Comparison of ENCODE assay signal across 22 cellular contexts in genomic region chr2:112173646-112174319, GRCh38. TPM values are rescaled to one million over a fixed set of nuclear protein-coding genes. Genes with fewer than 3 reads are reported as not detected.
DNase-seq lines count a peak whose midpoint lies in the region; ATAC-seq and TF ChIP-seq lines count a peak whose summit lies in the region.
"Had no signal": no experiment of that assay in that cellular context is flagged by ENCODE, and none has a peak within 500 bp of the region (broad histone marks: within the 10 kb centered on the region; RNA-seq: fewer than 3 reads in every experiment).

No MANE protein-coding gene starts in this region.

- TF ChIP-seq CTCF in smooth muscle cell (IDR thresholded peaks at IDR 0.05; ENCODE audit: borderline replicate concordance, insufficient read depth, poor library complexity, severe bottlenecking), result no peak

- peaks cover 8% of the 10 kb centered on the region for H3K4me1 ChIP-seq in CD4-positive, alpha-beta memory T cell (ENCODE audit: insufficient read depth, low read length)
- H3K4me1 ChIP-seq in smooth muscle cell (ENCODE audit: low read depth), result no peaks in the 10 kb centered on the region
- H3K4me1 ChIP-seq: heart left ventricle, vagina had no signal

- DNase-seq in activated T-cell treated with anti-CD3 and anti-CD28 coated beads, Interleukin-2, amount 50 U/mL, for 24 hours, result no peak
- DNase-seq in activated T-cell treated with anti-CD3 and anti-CD28 coated beads, Interleukin-2, amount 50 U/mL, for 48 hours, result no peak
- DNase-seq in CD4-positive, alpha-beta memory T cell, result no peak
- no peak for DNase-seq in T-cell
- peak; percentile 95 for DNase-seq in kidney tubule cell (ENCODE audit: low spot score)
- no peak for DNase-seq in EL
- DNase-seq in smooth muscle cell (lab: John Stamatoyannopoulos, UW; ENCODE audit: unreplicated experiment), result no peak
- DNase-seq: activated CD8-positive, alpha-beta memory T cell treated with anti-CD3 and anti-CD28 coated beads, Interleukin-2, amount 10 ng/mL, durations not matched to agents 7 days and 5 days; endodermal cell; heart left ventricle; Karpas-422; mammary epithelial cell; naive thymus-derived CD8-positive, alpha-beta T cell; NCI-H1105 treated with DMSO at 0.1 percent for 48 hours; NCI-H69; PC-9; stimulated activated CD4-positive, alpha-beta T cell treated with anti-CD3 and anti-CD28 coated beads, Interleukin-4, amount 100 ng/mL, for 4 hours had no signal

- no peak overlapping the region for H3K27ac ChIP-seq in CD4-positive, alpha-beta memory T cell (ENCODE audit: low read depth, low read length)
- no peak overlapping the region for H3K27ac ChIP-seq in smooth muscle cell (ENCODE audit: low read depth)
- H3K27ac ChIP-seq: heart left ventricle, PC-9, skin epidermis, vagina, VCaP had no signal

- peaks cover 28% of the 10 kb centered on the region for H3K4me1 Mint-ChIP-seq in activated T-cell treated with anti-CD3 and anti-CD28 coated beads, Interleukin-2, amount 50 U/mL, for 24 hours (ENCODE audit: low read depth)
- H3K4me1 Mint-ChIP-seq in CD4-positive, alpha-beta memory T cell, result peaks cover 9 to 22% (median 17%) of the 10 kb centered on the region in 4 donors
- peaks cover 16 to 25% (median 21%) of the 10 kb centered on the region in 3 donors for H3K4me1 Mint-ChIP-seq in T-cell
- H3K4me1 Mint-ChIP-seq: endodermal cell had no signal

- no peaks in the 10 kb centered on the region for H3K79me2 ChIP-seq in smooth muscle cell (ENCODE audit: low read depth)

- no peaks in the 10 kb centered on the region for H4K20me1 ChIP-seq in smooth muscle cell (ENCODE audit: low read depth)

- no peaks in the 10 kb centered on the region for H3K9me3 Mint-ChIP-seq in activated T-cell treated with anti-CD3 and anti-CD28 coated beads, Interleukin-2, amount 50 U/mL, for 24 hours
- H3K9me3 Mint-ChIP-seq in CD4-positive, alpha-beta memory T cell, result no peaks in the 10 kb centered on the region
- H3K9me3 Mint-ChIP-seq in T-cell, result no peaks in the 10 kb centered on the region
- H3K9me3 Mint-ChIP-seq: endodermal cell; naive thymus-derived CD8-positive, alpha-beta T cell had no signal

- no peak overlapping the region for H2AFZ ChIP-seq in smooth muscle cell (ENCODE audit: low read depth)
- H2AFZ ChIP-seq: PC-9 had no signal

- intact Hi-C loops in CD4-positive, alpha-beta memory T cell (cut with micrococcal nuclease), result loop anchor here (2.0 kb wide), 1 partner anchor 17 kb away; no protein-coding TSS in a partner anchor

- H3K4me3 Mint-ChIP-seq in activated T-cell treated with anti-CD3 and anti-CD28 coated beads, Interleukin-2, amount 50 U/mL, for 24 hours, result no peak overlapping the region
- peak overlapping the region in 7 of 8 donors; percentile 15 to 71 (median 51) for H3K4me3 Mint-ChIP-seq in CD4-positive, alpha-beta memory T cell
- H3K4me3 Mint-ChIP-seq in T-cell, result peak overlapping the region in 1 of 3 donors; percentile 15
- H3K4me3 Mint-ChIP-seq: activated CD8-positive, alpha-beta memory T cell treated with anti-CD3 and anti-CD28 coated beads, Interleukin-2, amount 10 ng/mL, durations not matched to agents 7 days and 5 days; activated naive CD8-positive, alpha-beta T cell; endodermal cell; naive thymus-derived CD8-positive, alpha-beta T cell had no signal

- CTCF ChIA-PET in CD4-positive, alpha-beta memory T cell (lab: Charles Lee; ENCODE audit: partially characterized antibody), result interaction anchor here (1.6 to 2.0 kb wide), 2 partner anchors 8 to 9 kb away, joined by 3 to 7 read pairs; no protein-coding TSS in a partner anchor
- CTCF ChIA-PET in T-cell (lab: Charles Lee), result interaction anchor here in 1 of 2 donors (0.5 kb wide), 1 partner anchor 186 kb away, joined by 4 read pairs; no protein-coding TSS in a partner anchor

- H3K27me3 ChIP-seq in CD4-positive, alpha-beta memory T cell (ENCODE audit: insufficient read depth, low read length), result no peaks in the 10 kb centered on the region
- peaks cover 5% of the 10 kb centered on the region for H3K27me3 ChIP-seq in smooth muscle cell (ENCODE audit: low read depth)
- H3K27me3 ChIP-seq: vagina had no signal

- H3K36me3 Mint-ChIP-seq in activated T-cell treated with anti-CD3 and anti-CD28 coated beads, Interleukin-2, amount 50 U/mL, for 24 hours (ENCODE audit: low read depth), result no peaks in the 10 kb centered on the region
- H3K36me3 Mint-ChIP-seq in CD4-positive, alpha-beta memory T cell, result no peaks in the 10 kb centered on the region
- H3K36me3 Mint-ChIP-seq in T-cell, result peaks cover 3% of the 10 kb centered on the region
- H3K36me3 Mint-ChIP-seq: activated CD8-positive, alpha-beta memory T cell treated with anti-CD3 and anti-CD28 coated beads, Interleukin-2, amount 10 ng/mL, durations not matched to agents 7 days and 5 days; naive thymus-derived CD8-positive, alpha-beta T cell had no signal

- no peaks in the 10 kb centered on the region for H3F3A ChIP-seq in smooth muscle cell (ENCODE audit: low read depth)

- POLR2A ChIA-PET in CD4-positive, alpha-beta memory T cell (lab: Charles Lee; ENCODE audit: partially characterized antibody), result interaction anchor here (1.1 to 2.4 kb wide), 4 partner anchors 8 to 81 kb away, joined by 3 to 14 read pairs (median 6); partner anchors contain the start of gene ZC3H8
- POLR2A ChIA-PET in T-cell (lab: Charles Lee), result interaction anchor here in 1 of 2 donors (0.6 kb wide), 1 partner anchor 133 kb away, joined by 3 read pairs; no protein-coding TSS in a partner anchor

- no peak overlapping the region for H3K4me3 ChIP-seq in CD4-positive, alpha-beta memory T cell (ENCODE audit: low read length in 2 of 2)
- H3K4me3 ChIP-seq in smooth muscle cell, result no peak overlapping the region
- H3K4me3 ChIP-seq: heart left ventricle, PC-9, skin epidermis, vagina had no signal

- no peaks in the 10 kb centered on the region for H3K36me3 ChIP-seq in CD4-positive, alpha-beta memory T cell (ENCODE audit: insufficient read depth, low read length)
- H3K36me3 ChIP-seq in smooth muscle cell (ENCODE audit: low read depth), result no peaks in the 10 kb centered on the region
- H3K36me3 ChIP-seq: heart left ventricle, vagina had no signal

- peak overlapping the region; percentile 58 for H3K27ac Mint-ChIP-seq in activated T-cell treated with anti-CD3 and anti-CD28 coated beads, Interleukin-2, amount 50 U/mL, for 24 hours
- H3K27ac Mint-ChIP-seq in CD4-positive, alpha-beta memory T cell, result peak overlapping the region; percentile 3 to 85 (median 68)
- H3K27ac Mint-ChIP-seq in T-cell, result peak overlapping the region; percentile 50 to 86
- H3K27ac Mint-ChIP-seq: activated CD8-positive, alpha-beta memory T cell treated with anti-CD3 and anti-CD28 coated beads, Interleukin-2, amount 10 ng/mL, durations not matched to agents 7 days and 5 days; activated naive CD8-positive, alpha-beta T cell; endodermal cell had no signal

- no peak overlapping the region for H3K9ac ChIP-seq in smooth muscle cell (ENCODE audit: low read depth)

- no peaks in the 10 kb centered on the region for H3K9me3 ChIP-seq in CD4-positive, alpha-beta memory T cell (ENCODE audit: control insufficient read depth in 1 of 2, low read length in 2 of 2)
- H3K9me3 ChIP-seq in smooth muscle cell (replicated peaks; ENCODE audit: low read depth), result no peaks in the 10 kb centered on the region
- H3K9me3 ChIP-seq: heart left ventricle, vagina had no signal

- no peak overlapping the region for H3K4me2 ChIP-seq in smooth muscle cell
- H3K4me2 ChIP-seq: PC-9 had no signal

- WGBS in smooth muscle cell (ENCODE audit: low lambda C conversion rate), result 87% methylated on average over 11 of the region's 11 CpGs

- ATAC-seq in T-cell (replicated peaks in 1 of 4), result peak; percentile 19 to 44 (median 38)
- no peak for ATAC-seq in GM18511 (IDR thresholded peaks at IDR 0.05; ENCODE audit: unreplicated experiment)
- ATAC-seq: activated CD8-positive, alpha-beta memory T cell treated with anti-CD3 and anti-CD28 coated beads, Interleukin-2, amount 10 ng/mL, durations not matched to agents 7 days and 5 days; heart left ventricle; naive thymus-derived CD8-positive, alpha-beta T cell had no signal

- H3K27me3 Mint-ChIP-seq in activated T-cell treated with anti-CD3 and anti-CD28 coated beads, Interleukin-2, amount 50 U/mL, for 24 hours, result no peaks in the 10 kb centered on the region
- no peaks in the 10 kb centered on the region for H3K27me3 Mint-ChIP-seq in CD4-positive, alpha-beta memory T cell
- H3K27me3 Mint-ChIP-seq in T-cell, result no peaks in the 10 kb centered on the region
- H3K27me3 Mint-ChIP-seq: activated naive CD8-positive, alpha-beta T cell had no signal

RNA-seq across cellular contexts. Expression of gene FBLN7, which starts 35.6 kb away (rescaled TPM):
- 10 to 100 TPM; 34.3 to 37.0 TPM for total RNA-seq in CD4-positive, alpha-beta memory T cell
- 10 to 100 TPM; 29.3 to 41.2 TPM for polyA plus RNA-seq in CD4-positive, alpha-beta memory T cell
- total RNA-seq in T-cell (10 to 100 TPM; 11.9 to 68.5 (median 48.8) TPM), smooth muscle cell (1.1 and 3.2 TPM in 2 replicates)
- polyA plus RNA-seq in smooth muscle cell, result 1.7 and 2.7 TPM in 2 replicates
